In the genomic region with DNA sequence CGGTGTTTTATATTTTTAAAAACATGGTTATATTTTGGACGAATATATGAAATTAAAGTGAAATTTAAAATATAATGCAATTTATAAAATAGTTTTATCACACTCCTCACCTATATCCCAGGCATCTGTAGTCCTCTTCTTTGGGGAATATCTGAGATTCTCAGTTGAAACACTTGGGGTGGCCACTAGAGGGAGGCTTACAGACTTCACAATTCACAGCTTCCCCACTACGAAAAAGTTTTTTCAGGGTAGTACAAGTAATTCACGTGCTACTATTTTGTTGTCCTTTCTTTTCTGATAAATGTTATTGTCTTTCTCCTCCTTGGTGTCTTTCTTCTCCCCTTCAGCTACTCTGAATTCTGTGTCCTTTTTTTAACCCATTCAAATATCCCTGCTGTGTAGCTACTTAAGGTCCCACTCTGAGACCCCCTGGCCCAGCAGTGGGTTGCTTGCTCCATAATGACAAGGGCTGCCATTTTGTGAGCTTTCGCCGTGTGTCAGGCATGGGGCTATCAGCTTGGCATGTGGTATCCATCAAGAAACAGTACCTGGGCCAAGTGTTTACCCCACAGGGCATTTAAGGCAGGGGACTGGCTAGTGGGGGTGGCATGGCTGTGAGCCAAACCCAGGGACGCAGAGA, we compare ENCODE assay signal across 8 cellular contexts. TPM values are rescaled to one million over a fixed set of nuclear protein-coding genes. Genes with fewer than 3 reads are reported as not detected.
DNase-seq lines count a peak whose midpoint lies in the region; ATAC-seq and TF ChIP-seq lines count a peak whose summit lies in the region.

No MANE protein-coding gene starts in this region.

- H3K9me3 ChIP-seq in OCI-LY7 (ENCODE audit: low read length), result no peaks in the 10 kb centered on the region
- no peaks in the 10 kb centered on the region for H3K9me3 ChIP-seq in thyroid gland

- no peak overlapping the region for H3K4me2 ChIP-seq in OCI-LY7 (ENCODE audit: low read length)

- H3K4me1 ChIP-seq in OCI-LY7 (ENCODE audit: insufficient read depth, low read length, poor library complexity, severe bottlenecking), result no peaks in the 10 kb centered on the region
- no peaks in the 10 kb centered on the region for H3K4me1 ChIP-seq in thyroid gland

- H3K27ac ChIP-seq in OCI-LY7 (ENCODE audit: low read depth, low read length, poor library complexity, severe bottlenecking) (no peak overlapping the region), thyroid gland (no peak overlapping the region)

- H3K4me3 ChIP-seq in OCI-LY7 (ENCODE audit: low read depth, low read length, poor library complexity, severe bottlenecking) (no peak overlapping the region), fibroblast of pulmonary artery (replicated peaks; ENCODE audit: low read depth, low read length) (no peak overlapping the region), thyroid gland (replicated peaks in 1 of 3) (no peak overlapping the region)

- POLR2A ChIA-PET in OCI-LY7 (lab: Charles Lee), result interaction anchor here (0.5 kb wide), 2 partner anchors 98 to 863 kb away, joined by 3 to 4 read pairs; no protein-coding TSS in a partner anchor

- no peak overlapping the region for H2AFZ ChIP-seq in OCI-LY7 (ENCODE audit: low read length)

- H4K20me1 ChIP-seq in OCI-LY7 (ENCODE audit: insufficient read depth, low read length), result no peaks in the 10 kb centered on the region

- CTCF ChIA-PET in OCI-LY7 (lab: Charles Lee; ENCODE audit: unreplicated experiment), result interaction anchor here (0.9 kb wide), 1 partner anchor 50 kb away, joined by 3 read pairs; no protein-coding TSS in a partner anchor

- WGBS in thyroid gland, 2 donors, result 25 to 40% methylated on average over 7 of the region's 7 CpGs

- no peak for TF ChIP-seq POLR2A in thyroid gland (IDR thresholded peaks at IDR 0.05)

- no peak for ATAC-seq in HG03342 (IDR thresholded peaks at IDR 0.05; ENCODE audit: unreplicated experiment)

- DNase-seq in SIG-M5 treated with dmso at 0.1 percent for 504 hours (lab: John Stamatoyannopoulos, UW; ENCODE audit: unreplicated experiment) (peak; percentile 78), SIG-M5 (lab: John Stamatoyannopoulos, UW) (no peak), OCI-LY7 (ENCODE audit: low spot score) (peak; percentile 20), fibroblast of pulmonary artery (ENCODE audit: low read depth) (peak; percentile 8), thyroid gland (no peak), OCI-M2 (lab: John Stamatoyannopoulos, UW; ENCODE audit: unreplicated experiment) (no peak), T-helper 1 cell (no peak)

- no TSS peak for BruUV-seq in OCI-LY7 (replicated peaks; lab: Mats Ljungman, UMichigan)

- TF ChIP-seq CTCF in OCI-LY7 (conservative IDR thresholded peaks at IDR 0.05; ENCODE audit: low read length) (peak; percentile 78), fibroblast of pulmonary artery (IDR thresholded peaks at IDR 0.05; ENCODE audit: low read length, missing control alignments) (peak; percentile 45), thyroid gland (IDR thresholded peaks at IDR 0.05) (peak in 4 of 6 experiments; percentile 22 to 51 (median 38))

- no peaks in the 10 kb centered on the region for H3K27me3 ChIP-seq in thyroid gland

- H3K9me2 ChIP-seq in OCI-LY7 (ENCODE audit: insufficient read depth, low read length), result no peaks in the 10 kb centered on the region

- intact Hi-C loops in OCI-LY7 (cut with micrococcal nuclease; ENCODE audit: unreplicated experiment), result no loop called here
- intact Hi-C loops in thyroid gland (cut with DNase I), result no loop called here

- H3K79me2 ChIP-seq in OCI-LY7 (ENCODE audit: insufficient read depth, low read depth, low read length), result no peaks in the 10 kb centered on the region

- no peaks in the 10 kb centered on the region for H3K36me3 ChIP-seq in OCI-LY7 (ENCODE audit: insufficient read depth, low read length)
- H3K36me3 ChIP-seq in thyroid gland, result no peaks in the 10 kb centered on the region

RNA-seq across cellular contexts. Expression of gene PHACTR3, which starts 43.6 kb away (rescaled TPM):
- 0.32 TPM in 1 of 2 replicates, not detected in the other for total RNA-seq in OCI-LY7 (2014; rRNA removed; shearing (Covaris generic))
- total RNA-seq in OCI-LY7 (2022) (not detected in 2 replicates), thyroid gland (1 to 10 TPM in 1 of 4 donors, not detected in 3; 2.4 TPM)

Comparison
In these comparisons a context has a peak if more than half of its experiments do, and no peak if none do; other contexts are left out.
1. DNase-seq: peak in SIG-M5 treated with dmso at 0.1 percent for 504 hours (single experiment), OCI-LY7 (single experiment) and fibroblast of pulmonary artery (single experiment); none in SIG-M5 (single experiment), thyroid gland (0 of 2), OCI-M2 (single experiment) and T-helper 1 cell (0 of 5).
2. Peak in every context shown above with its lines, with median percentiles within 50 percentile points of each other: CTCF ChIP-seq.